ENCODE assay signal across 8 cellular contexts in genomic region chr6:6725120-6725833, GRCh38.
DNase-seq lines count a peak whose midpoint lies in the region; ATAC-seq lines count a peak whose summit lies in the region.

No MANE protein-coding gene starts in this region.

- peaks cover 7% of the 10 kb centered on the region for H3F3A ChIP-seq in GM23248 (ENCODE audit: insufficient read depth)

- H2AFZ ChIP-seq in GM23248 = peak overlapping the region; percentile 94

- H4K20me1 ChIP-seq in GM23248 (ENCODE audit: insufficient read depth) = no peaks in the 10 kb centered on the region

- H3K36me3 ChIP-seq in GM23248 (ENCODE audit: low read depth) = no peaks in the 10 kb centered on the region
- H3K36me3 ChIP-seq in adipocyte (ENCODE audit: control insufficient read depth, insufficient read depth, low read length, severe bottlenecking) = no peaks in the 10 kb centered on the region

- peak overlapping the region; percentile 91 for H3K4me2 ChIP-seq in GM23248 (ENCODE audit: unreplicated experiment)

- H3K79me2 ChIP-seq in GM23248 (ENCODE audit: insufficient read depth) = no peaks in the 10 kb centered on the region

- H3K4me1 ChIP-seq in GM23248 (ENCODE audit: insufficient read depth) (peaks cover 9% of the 10 kb centered on the region), adipocyte (ENCODE audit: control insufficient read depth, insufficient read depth, low read length) (peaks cover 32% of the 10 kb centered on the region)

- H3K27ac ChIP-seq in GM23248 = peak overlapping the region; percentile 67
- H3K27ac ChIP-seq in skin epidermis = peak overlapping the region; percentile 54 to 97 (median 90)

- H3K9me3 ChIP-seq in GM23248 (ENCODE audit: low read depth) (no peaks in the 10 kb centered on the region), adipocyte (ENCODE audit: control insufficient read depth, low read length) (no peaks in the 10 kb centered on the region)

- peak overlapping the region; percentile 67 for H3K4me3 ChIP-seq in GM23248
- H3K4me3 ChIP-seq in adipocyte (ENCODE audit: low read length) = peak overlapping the region; percentile 64
- H3K4me3 ChIP-seq in skin epidermis = peak overlapping the region in 5 of 7 experiments; percentile 6 to 28 (median 20)

- no peaks in the 10 kb centered on the region for H3K27me3 ChIP-seq in GM23248 (replicated peaks; ENCODE audit: insufficient read depth)
- no peaks in the 10 kb centered on the region for H3K27me3 ChIP-seq in adipocyte (replicated peaks; ENCODE audit: control insufficient read depth, insufficient read depth, low read length)

- in situ Hi-C loops in GM23248 (cut with MboI) = loop anchor here (10.0 kb wide), 1 partner anchor 520 kb away; no protein-coding TSS in a partner anchor

- DNase-seq in GM23248 (no peak), adipocyte (ENCODE audit: low read depth) (no peak), iPS DF 19.7 (ENCODE audit: low read depth, low spot score) (peak; percentile 59), T-helper 9 cell (no peak), SHP77 (lab: John Stamatoyannopoulos, UW) (no peak), NCI-H524 treated with DMSO at 0.1 percent for 48 hours (lab: John Stamatoyannopoulos, UW) (no peak)

- no peak for ATAC-seq in GM19023 (IDR thresholded peaks at IDR 0.05; ENCODE audit: unreplicated experiment)

- H3K9me2 ChIP-seq in GM23248 (ENCODE audit: insufficient read depth) = no peaks in the 10 kb centered on the region

- peak overlapping the region; percentile 83 for H3K9ac ChIP-seq in GM23248
- peak overlapping the region; percentile 86 for H3K9ac ChIP-seq in adipocyte (ENCODE audit: low read length)

- 61 to 62% methylated on average over 19 to 20 of the region's 20 CpGs for WGBS in GM23248 (ENCODE audit: low coverage in 1 of 2, low lambda C conversion rate in 2 of 2, missing lambda C conversion rate in 2 of 2), 2 experiments
